ENCODE assay signal across 1 cellular context in the genomic region with DNA sequence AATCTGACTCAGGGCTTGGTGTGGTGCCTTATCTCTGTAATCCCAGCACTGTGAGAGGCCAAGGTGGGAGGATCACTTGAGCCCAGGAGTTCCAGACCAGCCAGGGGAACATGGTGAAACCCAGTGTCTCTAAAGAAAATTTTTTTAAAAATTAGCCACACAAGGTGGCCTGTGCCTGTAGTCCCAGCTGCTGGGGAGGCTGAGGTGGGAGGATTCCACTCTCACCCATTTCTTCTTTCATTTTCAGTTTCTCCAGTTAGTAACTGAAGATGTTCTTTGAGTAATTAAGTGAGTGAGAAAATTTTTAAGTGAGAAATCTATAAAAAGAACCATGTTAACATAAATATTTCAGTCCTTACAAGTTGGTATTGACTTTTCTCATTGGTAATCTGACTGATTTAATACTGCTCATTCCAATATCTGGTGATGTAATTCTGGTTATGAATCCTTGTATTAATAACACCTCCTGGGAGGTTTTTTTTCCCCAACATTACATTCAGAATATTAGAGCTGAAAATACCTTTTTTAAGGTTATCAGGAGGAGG.
TF ChIP-seq lines count a peak whose summit lies in the region.

No MANE protein-coding gene starts in this region.

TF ChIP-seq in WTC11, 78 proteins besides CTCF, POLR2A, EP300 and RAD21 (continued from another document):
- TF ChIP-seq, protein P1, sequence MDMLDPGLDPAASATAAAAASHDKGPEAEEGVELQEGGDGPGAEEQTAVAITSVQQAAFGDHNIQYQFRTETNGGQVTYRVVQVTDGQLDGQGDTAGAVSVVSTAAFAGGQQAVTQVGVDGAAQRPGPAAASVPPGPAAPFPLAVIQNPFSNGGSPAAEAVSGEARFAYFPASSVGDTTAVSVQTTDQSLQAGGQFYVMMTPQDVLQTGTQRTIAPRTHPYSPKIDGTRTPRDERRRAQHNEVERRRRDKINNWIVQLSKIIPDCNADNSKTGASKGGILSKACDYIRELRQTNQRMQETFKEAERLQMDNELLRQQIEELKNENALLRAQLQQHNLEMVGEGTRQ (CRISPR knock-in tag; IDR thresholded peaks at IDR 0.05), result no peak
- TF ChIP-seq PRRX2 (CRISPR knock-in tag; IDR thresholded peaks at IDR 0.05) (no peak), ZNF396 (CRISPR knock-in tag; IDR thresholded peaks at IDR 0.05; ENCODE audit: borderline replicate concordance) (no peak), ZNF671 (CRISPR knock-in tag; IDR thresholded peaks at IDR 0.05) (no peak), GABPB1 (CRISPR knock-in tag; IDR thresholded peaks at IDR 0.05) (no peak)
